ENCODE assay signal across 19 cellular contexts in genomic region chr1:8162168-8162567, GRCh38.
A peak's percentile ranks its signal among the peaks of the same experiment; 100 is the strongest.
DNase-seq lines count a peak whose midpoint lies in the region; ATAC-seq and TF ChIP-seq lines count a peak whose summit lies in the region.
"Had no signal": no experiment of that assay in that cellular context is flagged by ENCODE, and none has a peak within 500 bp of the region (broad histone marks: within the 10 kb centered on the region; RNA-seq: fewer than 3 reads in every experiment).

No MANE protein-coding gene starts in this region.

- no peak overlapping the region for H4K12ac ChIP-seq in trophoblast cell (ENCODE audit: low read depth, low read length)

- ATAC-seq in Panc1 = 0 out of 2 replicates have a peak, but pooled peaks have one; percentile 10
- ATAC-seq in left lobe of liver = peak; percentile 92
- ATAC-seq: PC-3 had no signal

- H4K91ac ChIP-seq in trophoblast cell (ENCODE audit: low read depth, low read length) = peak overlapping the region; percentile 69

- peak overlapping the region; percentile 11 for H2AK5ac ChIP-seq in trophoblast cell (ENCODE audit: low read length)
- H2AK5ac ChIP-seq in mesendoderm (ENCODE audit: low read length) = no peak overlapping the region

- H3K4me1 ChIP-seq in Panc1 (ENCODE audit: control insufficient read depth, insufficient read depth, low read length) = peaks cover 9% of the 10 kb centered on the region; the same call in 1 of the 2 replicates
- peaks cover 4 to 8% of the 10 kb centered on the region in 2 experiments for H3K4me1 ChIP-seq in trophoblast cell (ENCODE audit: control insufficient read depth in 1 of 2, insufficient read depth in 2 of 2, low read length in 2 of 2)
- peaks cover 6% of the 10 kb centered on the region for H3K4me1 ChIP-seq in mesendoderm (ENCODE audit: control insufficient read depth, low read depth, low read length)
- H3K4me1 ChIP-seq: SJSA1 had no signal

- H2BK120ac ChIP-seq in trophoblast cell (ENCODE audit: insufficient read depth, low read length, poor library complexity) (no peak overlapping the region), mesendoderm (ENCODE audit: low read depth, low read length) (no peak overlapping the region)

- H3K9me3 ChIP-seq in Panc1 (ENCODE audit: control insufficient read depth, insufficient read depth, low read depth, low read length) = peaks cover 9% of the 10 kb centered on the region; the same call in 1 of the 2 replicates
- H3K9me3 ChIP-seq in trophoblast cell (ENCODE audit: insufficient read depth, low read depth, low read length) = peaks cover 4% of the 10 kb centered on the region
- H3K9me3 ChIP-seq: MG63, SJSA1 had no signal

- H3K36me3 ChIP-seq in Panc1 (ENCODE audit: control insufficient read depth, insufficient read depth, low read length) (no peaks in the 10 kb centered on the region), trophoblast cell (ENCODE audit: control insufficient read depth in 1 of 2, insufficient read depth in 2 of 2, low read length in 2 of 2) (no peaks in the 10 kb centered on the region), mesendoderm (ENCODE audit: control insufficient read depth, insufficient read depth, low read length) (no peaks in the 10 kb centered on the region)
- H3K36me3 ChIP-seq: BLaER1 treated with 17β-estradiol and CSF1 and Interleukin-3, amounts not matched to agents 10 nM and 100 nM; MG63; SJSA1 had no signal

- whole genome bisulfite sequencing in trophoblast cell (ENCODE audit: extremely low coverage, insufficient coverage, insufficient read length) = no CpG with 5 or more reads among the region's 7 CpGs
- WGBS in mesendoderm (ENCODE audit: extremely low coverage, insufficient coverage, low lambda C conversion rate) = no CpG with 5 or more reads among the region's 7 CpGs

- no peak overlapping the region for H4K8ac ChIP-seq in trophoblast cell (ENCODE audit: low read depth, low read length)
- H4K8ac ChIP-seq in mesendoderm (ENCODE audit: low read depth, low read length) = no peak overlapping the region

- DNase-seq in NCI-H146 (lab: John Stamatoyannopoulos, UW) (peak; percentile 10), NCI-H146 treated with DMSO at 0.1 percent for 48 hours (lab: John Stamatoyannopoulos, UW; ENCODE audit: unreplicated experiment) (no peak), Panc1 (ENCODE audit: low read depth, low spot score) (no peak), left lobe of liver (ENCODE audit: low spot score) (peak; percentile 63), trophoblast cell (no peak), activated gamma-delta T cell (lab: John Stamatoyannopoulos, UW) (no peak), kidney tubule cell (ENCODE audit: low spot score) (no peak), mesendoderm (no peak)
- DNase-seq: 8988T, DMS153, HFFc6, MG63, NCI-H1092, NCI-H1694 treated with DMSO at 0.1 percent for 48 hours, NCI-H2107, NCI-H748 treated with DMSO at 0.1 percent for 48 hours, PC-3 had no signal

- H2AFZ ChIP-seq in trophoblast cell (ENCODE audit: insufficient read depth, low read length, poor library complexity) = no peak overlapping the region

- H3K4ac ChIP-seq in trophoblast cell (ENCODE audit: low read depth, low read length) = no peak overlapping the region
- H3K4ac ChIP-seq in mesendoderm (ENCODE audit: low read depth, low read length) = no peak overlapping the region

- H3K79me2 ChIP-seq in trophoblast cell (ENCODE audit: control insufficient read depth, insufficient read depth, low read length, poor library complexity) (no peaks in the 10 kb centered on the region), mesendoderm (ENCODE audit: control insufficient read depth, insufficient read depth, low read length) (no peaks in the 10 kb centered on the region)

- POLR2A ChIA-PET in Panc1 (lab: Charles Lee) = no interaction called here

- H3K27ac ChIP-seq in Panc1 (ENCODE audit: low read length) (peak overlapping the region; percentile 87), trophoblast cell (ENCODE audit: low read depth, low read length) (no peak overlapping the region), mesendoderm (ENCODE audit: low read depth, low read length) (no peak overlapping the region)
- H3K27ac ChIP-seq: BLaER1 treated with 17β-estradiol and CSF1 and Interleukin-3, amounts not matched to agents 10 nM and 100 nM; SJSA1 had no signal

- no TSS peak for BruUV-seq in Panc1 (replicated peaks; lab: Mats Ljungman, UMichigan)

- CTCF ChIA-PET in Panc1 (lab: Charles Lee) = no interaction called here

- H2BK5ac ChIP-seq in trophoblast cell (ENCODE audit: low read depth, low read length, poor library complexity) (peak overlapping the region; percentile 5), mesendoderm (ENCODE audit: low read length) (no peak overlapping the region)

- peak overlapping the region; percentile 89 for H2BK12ac ChIP-seq in trophoblast cell (ENCODE audit: low read length)

- H3K27me3 ChIP-seq in Panc1 (ENCODE audit: control insufficient read depth, insufficient read depth, low read length) (no peaks in the 10 kb centered on the region), trophoblast cell (ENCODE audit: insufficient read depth, low read length) (no peaks in the 10 kb centered on the region), mesendoderm (ENCODE audit: insufficient read depth, low read length, poor library complexity) (no peaks in the 10 kb centered on the region)
- H3K27me3 ChIP-seq: BLaER1 treated with 17β-estradiol and CSF1 and Interleukin-3, amounts not matched to agents 10 nM and 100 nM; MG63; SJSA1 had no signal

- H3K23ac ChIP-seq in trophoblast cell (ENCODE audit: low read length) (no peak overlapping the region), mesendoderm (ENCODE audit: low read length) (no peak overlapping the region)

- H3K4me2 ChIP-seq in trophoblast cell (ENCODE audit: low read length) = no peak overlapping the region
- H3K4me2 ChIP-seq in mesendoderm (ENCODE audit: low read length) = no peak overlapping the region
- H3K4me2 ChIP-seq: BLaER1 treated with 17β-estradiol and CSF1 and Interleukin-3, amounts not matched to agents 10 nM and 100 nM had no signal

- H3K56ac ChIP-seq in mesendoderm (ENCODE audit: low read length) = no peak overlapping the region

- no peak overlapping the region for H4K5ac ChIP-seq in mesendoderm (ENCODE audit: low read length)

- H3K14ac ChIP-seq in trophoblast cell (ENCODE audit: low read length) = no peak overlapping the region

- H3K4me3 ChIP-seq in Panc1 (ENCODE audit: low read depth in 2 of 2, low read length in 2 of 2) (no peak overlapping the region), trophoblast cell (ENCODE audit: low read depth, low read length) (no peak overlapping the region), mesendoderm (ENCODE audit: low read length) (no peak overlapping the region)
- H3K4me3 ChIP-seq: BLaER1 treated with 17β-estradiol and CSF1 and Interleukin-3, amounts not matched to agents 10 nM and 100 nM; MG63; SJSA1 had no signal

- peaks cover 17% of the 10 kb centered on the region for H3K79me1 ChIP-seq in trophoblast cell (ENCODE audit: low read length)
- H3K79me1 ChIP-seq in mesendoderm (ENCODE audit: low read length) = no peaks in the 10 kb centered on the region

- no peak overlapping the region for H3K9ac ChIP-seq in trophoblast cell (ENCODE audit: low read length)
- H3K9ac ChIP-seq in mesendoderm (ENCODE audit: low read length) = no peak overlapping the region
- H3K9ac ChIP-seq: BLaER1 treated with 17β-estradiol and CSF1 and Interleukin-3, amounts not matched to agents 10 nM and 100 nM had no signal

- H2BK15ac ChIP-seq in mesendoderm (replicated peaks; ENCODE audit: low read depth) = no peak overlapping the region

- in situ Hi-C loops in Panc1 (cut with HindIII; ENCODE audit: low pct_unique_long_range_greater_than_20kb, low sequenced_read_pairs) = no loop called here

- intact Hi-C loops in Panc1 (cut with micrococcal nuclease; ENCODE audit: unreplicated experiment) = no loop called here

- H3K18ac ChIP-seq in trophoblast cell (ENCODE audit: low read length) (no peak overlapping the region), mesendoderm (ENCODE audit: low read length) (no peak overlapping the region)

- TF ChIP-seq CTCF in Panc1 (IDR thresholded peaks at IDR 0.05) = no peak

Comparison
In these comparisons a context has a peak if more than half of its experiments do, and no peak if none do; other contexts are left out.
1. DNase-seq: peak in NCI-H146 (single experiment) and left lobe of liver (single experiment); none in NCI-H146 treated with DMSO at 0.1 percent for 48 hours (single experiment), Panc1 (single experiment), trophoblast cell (0 of 2), activated gamma-delta T cell (single experiment), kidney tubule cell (single experiment) and mesendoderm (single experiment).